1 cellular context compared by ENCODE assay signal in the genomic region with DNA sequence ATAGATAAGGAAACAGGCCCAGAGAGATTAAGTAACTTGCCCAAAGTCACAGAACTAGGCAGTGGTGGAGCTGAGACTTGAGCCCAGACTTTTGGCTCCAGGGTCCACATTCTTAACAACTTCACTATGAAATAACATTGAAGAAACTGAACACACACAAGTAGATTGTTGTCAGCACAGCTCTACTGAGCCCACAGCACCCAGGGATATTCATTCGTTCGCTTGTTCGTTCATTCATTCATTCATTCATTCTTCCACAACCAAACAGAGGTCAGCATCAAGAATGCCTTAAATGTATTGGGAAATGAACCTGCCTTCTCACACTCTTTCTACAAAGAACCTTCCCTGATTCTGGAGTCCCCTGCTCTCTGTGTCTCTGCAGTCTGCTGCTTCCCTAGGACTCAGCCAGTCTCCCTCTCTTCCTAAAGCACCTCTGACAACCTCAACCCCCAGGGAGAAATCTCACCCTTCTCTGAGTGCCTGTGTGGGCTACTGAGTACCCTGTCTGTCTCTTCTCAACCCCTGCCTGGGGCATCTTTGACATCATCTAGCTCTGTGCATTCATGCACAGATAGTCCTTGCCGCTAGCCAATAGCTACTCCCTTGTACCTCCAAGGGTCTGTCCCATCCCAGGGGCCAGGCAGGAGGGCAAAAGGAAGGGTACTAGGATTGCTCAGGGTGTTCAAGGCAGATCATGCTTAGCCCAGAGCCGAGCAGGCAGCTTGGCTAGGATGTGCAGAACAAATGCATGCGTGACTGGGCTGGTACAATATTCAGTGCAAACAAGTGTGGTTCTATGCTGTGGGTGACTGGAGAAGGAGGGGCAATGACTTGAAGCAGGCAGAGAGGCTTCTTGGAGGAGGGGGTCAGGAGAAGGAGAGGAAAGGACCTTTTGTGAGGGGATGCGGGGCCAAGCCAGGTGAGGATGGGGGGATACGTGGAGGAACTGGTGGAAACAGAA.
TF ChIP-seq lines count a peak whose summit lies in the region.

No MANE protein-coding gene starts in this region.

TF ChIP-seq in H1, 55 proteins besides CTCF, POLR2A, EP300 and RAD21:
- TF ChIP-seq SRF (IDR thresholded peaks at IDR 0.05; ENCODE audit: low read depth, low read length), result no peak
